In genomic region chr22:37242395-37242918, GRCh38 we compare ENCODE assay signal across 8 cellular contexts. TPM values are rescaled to one million over a fixed set of nuclear protein-coding genes. Genes with fewer than 3 reads are reported as not detected.
DNase-seq lines count a peak whose midpoint lies in the region; ATAC-seq and FAIRE-seq lines count a peak whose summit lies in the region.

No MANE protein-coding gene starts in this region.

- no peaks in the 10 kb centered on the region for H3K27me3 Mint-ChIP-seq in activated T-helper 1 cell treated with anti-CD3 and anti-CD28 coated beads, Interleukin-12 subunit alpha, Interleukin-12 subunit beta, Interleukin-2, Interleukin-4 antibody, amounts not matched to agents 30 ng/mL and 10 ng/mL and 1 ng/mL, durations not matched to agents 14 hours and 24 hours and 36 hours (ENCODE audit: insufficient read depth)

- H3K4me3 Mint-ChIP-seq in activated T-helper 1 cell treated with anti-CD3 and anti-CD28 coated beads, Interleukin-12 subunit alpha, Interleukin-12 subunit beta, Interleukin-2, Interleukin-4 antibody, amounts not matched to agents 30 ng/mL and 10 ng/mL and 1 ng/mL, durations not matched to agents 14 hours and 24 hours and 36 hours, result peak overlapping the region; percentile 99

- H3K27ac Mint-ChIP-seq in activated T-helper 1 cell treated with anti-CD3 and anti-CD28 coated beads, Interleukin-12 subunit alpha, Interleukin-12 subunit beta, Interleukin-2, Interleukin-4 antibody, amounts not matched to agents 30 ng/mL and 10 ng/mL and 1 ng/mL, durations not matched to agents 14 hours and 24 hours and 36 hours, result peak overlapping the region; percentile 99

- DNase-seq in RCC 7860 (ENCODE audit: low spot score), result peak; percentile 92
- DNase-seq in activated T-helper 1 cell treated with anti-CD3 and anti-CD28 coated beads, Interleukin-12 subunit alpha, Interleukin-12 subunit beta, Interleukin-2, Interleukin-4 antibody, amounts not matched to agents 30 ng/mL and 10 ng/mL and 1 ng/mL, durations not matched to agents 14 hours and 24 hours and 36 hours (ENCODE audit: low spot score), result peak; percentile 91
- peak; percentile 53 for DNase-seq in hepatic stellate cell (ENCODE audit: low spot score)
- DNase-seq in stimulated activated CD4-positive, alpha-beta T cell treated with anti-CD3 and anti-CD28 coated beads, TNF-alpha, amount 100 ng/mL, for 48 hours (ENCODE audit: low read depth in 3 of 3), result peak; percentile 81 to 89 (median 88)
- no peak for DNase-seq in NCI-H510A (lab: John Stamatoyannopoulos, UW)

- peaks cover 64% of the 10 kb centered on the region for H3K4me1 Mint-ChIP-seq in activated T-helper 1 cell treated with anti-CD3 and anti-CD28 coated beads, Interleukin-12 subunit alpha, Interleukin-12 subunit beta, Interleukin-2, Interleukin-4 antibody, amounts not matched to agents 30 ng/mL and 10 ng/mL and 1 ng/mL, durations not matched to agents 14 hours and 24 hours and 36 hours (ENCODE audit: low read depth)

- ATAC-seq in GM18519 (IDR thresholded peaks at IDR 0.05; ENCODE audit: low FRiP score, unreplicated experiment) (peak; percentile 48), HG03039 (IDR thresholded peaks at IDR 0.05; ENCODE audit: unreplicated experiment) (peak; percentile 50), GM18858 (IDR thresholded peaks at IDR 0.05; ENCODE audit: unreplicated experiment) (no peak)

- H3K36me3 Mint-ChIP-seq in activated T-helper 1 cell treated with anti-CD3 and anti-CD28 coated beads, Interleukin-12 subunit alpha, Interleukin-12 subunit beta, Interleukin-2, Interleukin-4 antibody, amounts not matched to agents 30 ng/mL and 10 ng/mL and 1 ng/mL, durations not matched to agents 14 hours and 24 hours and 36 hours (ENCODE audit: low read depth), result peaks cover 57% of the 10 kb centered on the region

- peak; percentile 87 for FAIRE-seq in RCC 7860 (lab: Jason Lieb, UNC)

- H3K9me3 Mint-ChIP-seq in activated T-helper 1 cell treated with anti-CD3 and anti-CD28 coated beads, Interleukin-12 subunit alpha, Interleukin-12 subunit beta, Interleukin-2, Interleukin-4 antibody, amounts not matched to agents 30 ng/mL and 10 ng/mL and 1 ng/mL, durations not matched to agents 14 hours and 24 hours and 36 hours, result no peaks in the 10 kb centered on the region

- intact Hi-C loops in activated T-helper 1 cell treated with anti-CD3 and anti-CD28 coated beads, Interleukin-12 subunit alpha, Interleukin-12 subunit beta, Interleukin-2, Interleukin-4 antibody, amounts not matched to agents 30 ng/mL and 10 ng/mL and 1 ng/mL, durations not matched to agents 14 hours and 24 hours and 36 hours (cut with micrococcal nuclease), result loop anchor here (1.0 to 5.0 kb wide), 10 partner anchors 12 to 365 kb away; partner anchors contain the start of gene GGA1

RNA-seq across cellular contexts. Expression of gene RAC2, which starts 1.6 kb away (rescaled TPM):
- total RNA-seq in activated T-helper 1 cell treated with anti-CD3 and anti-CD28 coated beads, Interleukin-12 subunit alpha, Interleukin-12 subunit beta, Interleukin-2, Interleukin-4 antibody, amounts not matched to agents 30 ng/mL and 10 ng/mL and 1 ng/mL, durations not matched to agents 14 hours and 24 hours and 36 hours, result 592 and 614 TPM in 2 replicates

RNA-seq across cellular contexts. Expression of gene SSTR3, which starts 30.2 kb away (rescaled TPM):
- 2.3 TPM in 2 replicates for total RNA-seq in activated T-helper 1 cell treated with anti-CD3 and anti-CD28 coated beads, Interleukin-12 subunit alpha, Interleukin-12 subunit beta, Interleukin-2, Interleukin-4 antibody, amounts not matched to agents 30 ng/mL and 10 ng/mL and 1 ng/mL, durations not matched to agents 14 hours and 24 hours and 36 hours

RNA-seq across cellular contexts. Expression of gene CYTH4, which starts 39.9 kb away (rescaled TPM):
- 49.5 and 57.1 TPM in 2 replicates for total RNA-seq in activated T-helper 1 cell treated with anti-CD3 and anti-CD28 coated beads, Interleukin-12 subunit alpha, Interleukin-12 subunit beta, Interleukin-2, Interleukin-4 antibody, amounts not matched to agents 30 ng/mL and 10 ng/mL and 1 ng/mL, durations not matched to agents 14 hours and 24 hours and 36 hours

RNA-seq across cellular contexts. Expression of gene C1QTNF6, which starts 54.4 kb away (rescaled TPM):
- total RNA-seq in activated T-helper 1 cell treated with anti-CD3 and anti-CD28 coated beads, Interleukin-12 subunit alpha, Interleukin-12 subunit beta, Interleukin-2, Interleukin-4 antibody, amounts not matched to agents 30 ng/mL and 10 ng/mL and 1 ng/mL, durations not matched to agents 14 hours and 24 hours and 36 hours, result 4.8 and 4.9 TPM in 2 replicates
